Comparison of ENCODE assay signal across 9 cellular contexts in genomic region chr7:114082934-114083647, GRCh38.
DNase-seq lines count a peak whose midpoint lies in the region; ATAC-seq and TF ChIP-seq lines count a peak whose summit lies in the region.
"Had no signal": no experiment of that assay in that cellular context is flagged by ENCODE, and none has a peak within 500 bp of the region (broad histone marks: within the 10 kb centered on the region; RNA-seq: fewer than 3 reads in every experiment).

No MANE protein-coding gene starts in this region.

- no peak for TF ChIP-seq EP300 in gastroesophageal sphincter (IDR thresholded peaks at IDR 0.05)

- peaks cover 32% of the 10 kb centered on the region for H3K27me3 Mint-ChIP-seq in neural progenitor cell (ENCODE audit: insufficient read depth, low read depth)

- H3K4me1 ChIP-seq in MM.1S (ENCODE audit: low read length), result peaks cover 11% of the 10 kb centered on the region
- peaks cover 0 to 30% (median 0%) of the 10 kb centered on the region in 3 donors for H3K4me1 ChIP-seq in gastroesophageal sphincter
- peaks cover 15% of the 10 kb centered on the region for H3K4me1 ChIP-seq in neural progenitor cell

- H3K9me3 ChIP-seq in MM.1S (replicated peaks; ENCODE audit: insufficient read depth, low read length), result no peaks in the 10 kb centered on the region
- no peaks in the 10 kb centered on the region for H3K9me3 ChIP-seq in gastroesophageal sphincter
- H3K9me3 ChIP-seq in neural progenitor cell (ENCODE audit: low read depth), result no peaks in the 10 kb centered on the region

- no peak overlapping the region for H3K9ac ChIP-seq in MM.1S (ENCODE audit: low read length)
- no peak overlapping the region for H3K9ac ChIP-seq in neural progenitor cell

- H2AFZ ChIP-seq in MM.1S (ENCODE audit: low read length) (peak overlapping the region; percentile 13; the same call in 1 of the 2 replicates), neural progenitor cell (replicated peaks) (peak overlapping the region; percentile 71)

- H3K79me2 ChIP-seq in MM.1S (ENCODE audit: low read length) (peaks cover 6% of the 10 kb centered on the region), neural progenitor cell (ENCODE audit: low read depth) (no peaks in the 10 kb centered on the region)

- no peaks in the 10 kb centered on the region for H3K9me3 Mint-ChIP-seq in neural progenitor cell

- H3K36me3 Mint-ChIP-seq in neural progenitor cell, result no peaks in the 10 kb centered on the region

- peak overlapping the region; percentile 97 for H3K4me2 ChIP-seq in MM.1S (ENCODE audit: low read depth, low read length)
- H3K4me2 ChIP-seq in neural progenitor cell, result peak overlapping the region; percentile 89

- H3K27me3 ChIP-seq in MM.1S (replicated peaks; ENCODE audit: insufficient read depth, low read length) (no peaks in the 10 kb centered on the region), gastroesophageal sphincter (peaks cover 22% of the 10 kb centered on the region), neural progenitor cell (peaks cover 95% of the 10 kb centered on the region)

- H3K9me2 ChIP-seq in MM.1S (replicated peaks; ENCODE audit: insufficient read depth, low read length), result no peaks in the 10 kb centered on the region

- H3F3A ChIP-seq in MM.1S (ENCODE audit: insufficient read depth, low read length) (peaks cover 34% of the 10 kb centered on the region), neural progenitor cell (ENCODE audit: low read depth) (peaks cover 10% of the 10 kb centered on the region)

- peaks cover 29% of the 10 kb centered on the region for H3K4me1 Mint-ChIP-seq in neural progenitor cell

- TF ChIP-seq POLR2A in gastroesophageal sphincter (IDR thresholded peaks at IDR 0.05), result no peak

- peak overlapping the region; percentile 6 for H3K27ac Mint-ChIP-seq in neural progenitor cell

- H3K4me3 Mint-ChIP-seq in neural progenitor cell, result peak overlapping the region; percentile 85

- 1 to 7% methylated on average over 13 to 22 of the region's 45 CpGs for WGBS in gastroesophageal sphincter (ENCODE audit: low coverage in 1 of 2), 2 donors

- no peak for DNase-seq in AG09309 (ENCODE audit: low read depth)
- DNase-seq in MM.1S, result no peak
- DNase-seq in neural progenitor cell (ENCODE audit: low spot score), result peak; percentile 68
- DNase-seq in NOMO-1 treated with dmso at 0.1 percent for 144 hours (lab: John Stamatoyannopoulos, UW; ENCODE audit: unreplicated experiment), result no peak
- no peak for DNase-seq in activated naive CD4-positive, alpha-beta T cell (lab: John Stamatoyannopoulos, UW)
- DNase-seq in stimulated activated CD4-positive, alpha-beta T cell treated with anti-CD3 and anti-CD28 coated beads, Interleukin-4, amount 100 ng/mL, for 1 hour, result no peak
- DNase-seq in NCI-H82 treated with DMSO at 0.1 percent for 48 hours (lab: John Stamatoyannopoulos, UW; ENCODE audit: unreplicated experiment), result no peak
- DNase-seq: KG1 had no signal

- no peak for TF ChIP-seq CTCF in AG09309 (IDR thresholded peaks at IDR 0.05; ENCODE audit: control insufficient read depth, insufficient read depth, low read depth, low read length, missing control alignments)
- no peak for TF ChIP-seq CTCF in MM.1S (IDR thresholded peaks at IDR 0.05; ENCODE audit: low read length)
- TF ChIP-seq CTCF in gastroesophageal sphincter (IDR thresholded peaks at IDR 0.05), result no peak
- no peak for TF ChIP-seq CTCF in neural progenitor cell (IDR thresholded peaks at IDR 0.05)

- H3K27ac ChIP-seq in MM.1S (ENCODE audit: low read length), result no peak overlapping the region
- peak overlapping the region; percentile 94 to 99 (median 96) for H3K27ac ChIP-seq in gastroesophageal sphincter
- no peak overlapping the region for H3K27ac ChIP-seq in neural progenitor cell

- ATAC-seq in gastroesophageal sphincter, result no peak

- H4K20me1 ChIP-seq in MM.1S (ENCODE audit: insufficient read depth, low read length) (no peaks in the 10 kb centered on the region), neural progenitor cell (ENCODE audit: low read depth) (peaks cover 30% of the 10 kb centered on the region)

- no peaks in the 10 kb centered on the region for H3K36me3 ChIP-seq in MM.1S (replicated peaks; ENCODE audit: insufficient read depth, low read length)
- no peaks in the 10 kb centered on the region for H3K36me3 ChIP-seq in gastroesophageal sphincter
- H3K36me3 ChIP-seq in neural progenitor cell, result no peaks in the 10 kb centered on the region

- H3K4me3 ChIP-seq in AG09309 (ENCODE audit: control insufficient read depth, low read depth, low read length), result peak overlapping the region; percentile 39
- H3K4me3 ChIP-seq in MM.1S (ENCODE audit: low read length), result peak overlapping the region; percentile 47
- peak overlapping the region; percentile 78 to 89 for H3K4me3 ChIP-seq in gastroesophageal sphincter
- peak overlapping the region; percentile 58 for H3K4me3 ChIP-seq in neural progenitor cell

Comparison
In these comparisons a context has a peak if more than half of its experiments do, and no peak if none do; other contexts are left out.
1. H3K27ac ChIP-seq: peak in gastroesophageal sphincter (4 of 4); none in MM.1S (single experiment) and neural progenitor cell (single experiment).
2. Peak in every context shown above with its lines, with median percentiles within 50 percentile points of each other: H3K4me3 ChIP-seq.